21 cellular contexts compared by ENCODE assay signal in the genomic region with DNA sequence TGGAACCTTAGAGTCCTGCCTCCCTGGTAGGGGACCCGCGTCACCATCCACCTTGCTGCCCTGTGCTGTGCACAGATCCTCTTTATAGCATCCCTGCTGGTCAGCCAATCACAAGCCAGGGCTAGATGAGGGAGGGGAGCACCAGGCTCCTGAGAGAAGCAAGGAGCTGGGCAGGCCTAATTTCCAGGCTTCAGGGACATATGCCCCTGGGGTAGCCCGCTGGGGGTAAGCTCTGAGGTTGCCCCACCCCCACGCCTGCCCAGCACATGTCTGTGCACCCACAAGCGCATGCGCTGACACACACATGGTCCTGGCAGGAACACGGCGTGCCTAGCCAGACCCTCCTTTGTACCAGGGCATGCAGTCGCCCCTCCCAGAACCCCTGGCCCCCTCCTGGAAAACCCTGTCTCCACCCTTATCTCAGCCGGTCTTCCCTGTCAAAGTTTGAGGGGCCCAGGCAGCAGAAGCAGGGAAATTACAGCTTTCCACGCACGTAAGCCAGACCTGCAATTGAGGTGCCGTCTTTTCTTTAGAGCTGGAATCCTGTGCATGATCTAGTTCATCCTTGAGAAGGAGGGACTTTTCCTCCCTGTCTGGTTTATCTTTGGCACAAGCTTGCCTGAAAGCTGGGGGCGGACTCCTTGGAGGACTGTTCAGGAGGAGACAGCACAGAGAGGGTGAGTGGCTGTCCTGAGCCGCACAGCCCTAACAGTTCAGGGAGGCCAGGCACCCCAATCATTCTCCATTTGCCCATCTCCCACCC. TPM values are rescaled to one million over a fixed set of nuclear protein-coding genes. Genes with fewer than 3 reads are reported as not detected.
DNase-seq lines count a peak whose midpoint lies in the region; ATAC-seq and TF ChIP-seq lines count a peak whose summit lies in the region.
"Had no signal": no experiment of that assay in that cellular context is flagged by ENCODE, and none has a peak within 500 bp of the region (broad histone marks: within the 10 kb centered on the region; RNA-seq: fewer than 3 reads in every experiment).

No MANE protein-coding gene starts in this region.

- peaks cover 58% of the 10 kb centered on the region for H3K4me1 Mint-ChIP-seq in activated naive CD8-positive, alpha-beta T cell (ENCODE audit: low read depth)
- H3K4me1 Mint-ChIP-seq in activated naive CD8-positive, alpha-beta T cell treated with anti-CD3 and anti-CD28 coated beads for 36 hours, result peaks cover 30% of the 10 kb centered on the region
- H3K4me1 Mint-ChIP-seq in stimulated activated memory B cell treated with anti-CD40 and anti-IgM and Interleukin-4, amounts not matched to agents 10 μg/mL and 1 μg/mL and 100 μg/mL, for 72 hours, result peaks cover 20% of the 10 kb centered on the region

- H3K4me1 ChIP-seq in lower lobe of right lung, result no peaks in the 10 kb centered on the region
- H3K4me1 ChIP-seq: gastrocnemius medialis had no signal

- H3K4me3 ChIP-seq in lower lobe of right lung, result no peak overlapping the region
- H3K4me3 ChIP-seq: gastrocnemius medialis had no signal

- H3K4me3 Mint-ChIP-seq in activated naive CD8-positive, alpha-beta T cell, result no peak overlapping the region
- no peak overlapping the region for H3K4me3 Mint-ChIP-seq in activated naive CD8-positive, alpha-beta T cell treated with anti-CD3 and anti-CD28 coated beads for 36 hours
- no peak overlapping the region for H3K4me3 Mint-ChIP-seq in stimulated activated memory B cell treated with anti-CD40 and anti-IgM and Interleukin-4, amounts not matched to agents 10 μg/mL and 1 μg/mL and 100 μg/mL, for 72 hours
- H3K4me3 Mint-ChIP-seq: activated naive CD4-positive, alpha-beta T cell treated with anti-CD3 and anti-CD28 coated beads, Interleukin-2, amount 50 U/mL, for 24 hours; T-helper 1 cell treated with Interleukin-12 subunit alpha and Interleukin-12 subunit beta and Interleukin-4 antibody, amounts not matched to agents 30 μg/mL and 1 μg/mL, for 36 hours; WTC11 had no signal

- no peaks in the 10 kb centered on the region for H3K9me3 Mint-ChIP-seq in activated naive CD8-positive, alpha-beta T cell (ENCODE audit: low read depth)
- H3K9me3 Mint-ChIP-seq in activated naive CD8-positive, alpha-beta T cell treated with anti-CD3 and anti-CD28 coated beads for 36 hours, result no peaks in the 10 kb centered on the region
- no peaks in the 10 kb centered on the region for H3K9me3 Mint-ChIP-seq in stimulated activated memory B cell treated with anti-CD40 and anti-IgM and Interleukin-4, amounts not matched to agents 10 μg/mL and 1 μg/mL and 100 μg/mL, for 72 hours
- H3K9me3 Mint-ChIP-seq: activated naive CD4-positive, alpha-beta T cell treated with anti-CD3 and anti-CD28 coated beads, Interleukin-2, amount 50 U/mL, for 24 hours; T-helper 1 cell treated with Interleukin-12 subunit alpha and Interleukin-12 subunit beta and Interleukin-4 antibody, amounts not matched to agents 30 μg/mL and 1 μg/mL, for 36 hours; WTC11 had no signal

- no peaks in the 10 kb centered on the region for H3K36me3 Mint-ChIP-seq in activated naive CD8-positive, alpha-beta T cell
- H3K36me3 Mint-ChIP-seq in activated naive CD8-positive, alpha-beta T cell treated with anti-CD3 and anti-CD28 coated beads for 36 hours, result no peaks in the 10 kb centered on the region
- no peaks in the 10 kb centered on the region for H3K36me3 Mint-ChIP-seq in stimulated activated memory B cell treated with anti-CD40 and anti-IgM and Interleukin-4, amounts not matched to agents 10 μg/mL and 1 μg/mL and 100 μg/mL, for 72 hours
- H3K36me3 Mint-ChIP-seq: WTC11 had no signal

- no peak for TF ChIP-seq CTCF in lower lobe of right lung (IDR thresholded peaks at IDR 0.05)

- intact Hi-C loops in lower lobe of right lung (cut with DNase I), result no loop called here

- ATAC-seq in lower lobe of right lung (no peak), GM21381 (IDR thresholded peaks at IDR 0.05; ENCODE audit: unreplicated experiment) (no peak), HG03342 (IDR thresholded peaks at IDR 0.05; ENCODE audit: unreplicated experiment) (no peak)
- ATAC-seq in stimulated activated memory B cell treated with anti-CD40 and anti-IgM and Interleukin-4, amounts not matched to agents 10 μg/mL and 1 μg/mL and 100 μg/mL, for 72 hours, result no peak
- ATAC-seq: gastrocnemius medialis, left colon, WTC11 had no signal

- no peaks in the 10 kb centered on the region for H3K9me3 ChIP-seq in lower lobe of right lung
- H3K9me3 ChIP-seq: gastrocnemius medialis had no signal

- H3K27ac ChIP-seq in lower lobe of right lung, result no peak overlapping the region
- H3K27ac ChIP-seq: gastrocnemius medialis had no signal

- H3K36me3 ChIP-seq in lower lobe of right lung, result no peaks in the 10 kb centered on the region
- H3K36me3 ChIP-seq: gastrocnemius medialis had no signal

- peak overlapping the region; percentile 66 for H3K27ac Mint-ChIP-seq in activated naive CD8-positive, alpha-beta T cell
- no peak overlapping the region for H3K27ac Mint-ChIP-seq in activated naive CD8-positive, alpha-beta T cell treated with anti-CD3 and anti-CD28 coated beads for 36 hours
- peak overlapping the region; percentile 28 for H3K27ac Mint-ChIP-seq in stimulated activated memory B cell treated with anti-CD40 and anti-IgM and Interleukin-4, amounts not matched to agents 10 μg/mL and 1 μg/mL and 100 μg/mL, for 72 hours
- H3K27ac Mint-ChIP-seq: activated naive CD4-positive, alpha-beta T cell treated with anti-CD3 and anti-CD28 coated beads, Interleukin-2, amount 50 U/mL, for 24 hours; T-helper 1 cell treated with Interleukin-12 subunit alpha and Interleukin-12 subunit beta and Interleukin-4 antibody, amounts not matched to agents 30 μg/mL and 1 μg/mL, for 36 hours; WTC11 had no signal

- no peak for DNase-seq in activated naive CD8-positive, alpha-beta T cell treated with anti-CD3 and anti-CD28 coated beads for 36 hours
- DNase-seq in activated naive CD4-positive, alpha-beta T cell treated with anti-CD3 and anti-CD28 coated beads, Interleukin-2, amount 50 U/mL, for 16 hours, result peak; percentile 10
- DNase-seq in lower lobe of right lung, result peak; percentile 14
- no peak for DNase-seq in T-helper 9 cell
- DNase-seq: activated CD8-positive, alpha-beta memory T cell treated with anti-CD3 and anti-CD28 coated beads, Interleukin-2, amount 50 U/mL, for 4 hours; erythroblast; gastrocnemius medialis; left colon; NCI-H2081 treated with DMSO at 0.1 percent for 48 hours; NCI-H510A; SHP77; stimulated activated CD4-positive, alpha-beta T cell treated with anti-CD3 and anti-CD28 coated beads, Interleukin-4, amount 100 ng/mL, for 1 hour had no signal

- peaks cover 4% of the 10 kb centered on the region for H3K27me3 ChIP-seq in lower lobe of right lung (ENCODE audit: low read depth)

- no peaks in the 10 kb centered on the region for H3K27me3 Mint-ChIP-seq in activated naive CD8-positive, alpha-beta T cell
- H3K27me3 Mint-ChIP-seq in activated naive CD8-positive, alpha-beta T cell treated with anti-CD3 and anti-CD28 coated beads for 36 hours, result no peaks in the 10 kb centered on the region
- no peaks in the 10 kb centered on the region for H3K27me3 Mint-ChIP-seq in stimulated activated memory B cell treated with anti-CD40 and anti-IgM and Interleukin-4, amounts not matched to agents 10 μg/mL and 1 μg/mL and 100 μg/mL, for 72 hours
- H3K27me3 Mint-ChIP-seq: activated naive CD4-positive, alpha-beta T cell treated with anti-CD3 and anti-CD28 coated beads, Interleukin-2, amount 50 U/mL, for 24 hours had no signal

RNA-seq across cellular contexts. Expression of gene SSTR3, which starts 2.1 kb away (rescaled TPM):
- 1 to 10 TPM; 7.1 to 7.4 TPM for total RNA-seq in activated naive CD8-positive, alpha-beta T cell treated with anti-CD3 and anti-CD28 coated beads for 36 hours
- not detected for total RNA-seq in lower lobe of right lung
- total RNA-seq: dermis microvascular lymphatic vessel endothelial cell, gastrocnemius medialis, subcutaneous adipose tissue had no signal

RNA-seq across cellular contexts. Expression of gene C1QTNF6, which starts 22.2 kb away (rescaled TPM):
- 1 to 10 TPM; 2.7 to 3.2 TPM for total RNA-seq in activated naive CD8-positive, alpha-beta T cell treated with anti-CD3 and anti-CD28 coated beads for 36 hours
- total RNA-seq in lower lobe of right lung, result 5.3 TPM

RNA-seq across cellular contexts. Expression of gene RAC2, which starts 33.8 kb away (rescaled TPM):
- 100 to 1,000 TPM; 518 to 528 TPM for total RNA-seq in activated naive CD8-positive, alpha-beta T cell treated with anti-CD3 and anti-CD28 coated beads for 36 hours
- 111 TPM for total RNA-seq in lower lobe of right lung

Comparison
In these comparisons a context has a peak if more than half of its experiments do, and no peak if none do; other contexts are left out.
1. DNase-seq: peak in activated naive CD4-positive, alpha-beta T cell treated with anti-CD3 and anti-CD28 coated beads, Interleukin-2, amount 50 U/mL, for 16 hours (single experiment) and lower lobe of right lung (single experiment); none in activated naive CD8-positive, alpha-beta T cell treated with anti-CD3 and anti-CD28 coated beads for 36 hours (single experiment) and T-helper 9 cell (single experiment).